Comparison of ENCODE assay signal across 8 cellular contexts in genomic region chr3:38164136-38164965, GRCh38. TPM values are rescaled to one million over a fixed set of nuclear protein-coding genes. Genes with fewer than 3 reads are reported as not detected.
DNase-seq lines count a peak whose midpoint lies in the region; ATAC-seq, FAIRE-seq and TF ChIP-seq lines count a peak whose summit lies in the region.

No MANE protein-coding gene starts in this region.

- peak overlapping the region; percentile 72 for H2AFZ ChIP-seq in hepatocyte

- no peaks in the 10 kb centered on the region for H3K27me3 Mint-ChIP-seq in activated B cell treated with CpG ODN at 0.5 μM for 24 hours

- WGBS in hepatocyte (ENCODE audit: low lambda C conversion rate, missing lambda C conversion rate) = 55% methylated on average over 40 of the region's 40 CpGs

- POLR2A ChIA-PET in AG04450 (lab: Yijun Ruan, JAX) = interaction anchor here (0.6 to 3.8 kb wide), 7 partner anchors 9 to 135 kb away, joined by 3 to 27 read pairs (median 3); partner anchors contain the start of genes ACAA1 and PLCD1
- POLR2A ChIA-PET in activated B cell treated with CpG ODN at 0.5 μM for 24 hours (lab: Charles Lee) = interaction anchor here (0.6 to 6.1 kb wide), 16 partner anchors 9 to 1224 kb away, joined by 3 to 217 read pairs (median 5); partner anchors contain the start of genes ACAA1, DLEC1, EPM2AIP1 and MLH1

- H3K9me3 ChIP-seq in AG04450 (ENCODE audit: control insufficient read depth, insufficient read depth, low read length) (no peaks in the 10 kb centered on the region; the same call in 1 of the 2 replicates), hepatocyte (ENCODE audit: low read depth) (no peaks in the 10 kb centered on the region)

- peak overlapping the region; percentile 100 for H3K27ac Mint-ChIP-seq in activated B cell treated with CpG ODN at 0.5 μM for 24 hours

- DNase-seq in AG04450 (ENCODE audit: low read depth, low spot score) (no peak), H7 (no peak), activated B cell treated with CpG ODN at 0.5 μM for 24 hours (no peak), hepatocyte (ENCODE audit: low spot score) (no peak), D721Med (ENCODE audit: insufficient read length, low spot score) (no peak), SW 1271 (lab: John Stamatoyannopoulos, UW) (no peak)
- no peak for DNase-seq in stimulated activated naive CD8-positive, alpha-beta T cell treated with anti-CD3 and anti-CD28 coated beads, Interleukin-15, Interleukin-2, amounts not matched to agents 100 U/mL and 50 U/mL, for 24 hours

- H3K9me3 Mint-ChIP-seq in activated B cell treated with CpG ODN at 0.5 μM for 24 hours = no peaks in the 10 kb centered on the region

- no peak for FAIRE-seq in D721Med (lab: Jason Lieb, UNC)

- CTCF ChIA-PET in AG04450 (lab: Charles Lee) (interaction anchor here (0.6 to 1.6 kb wide), 4 partner anchors 11 to 357 kb away, joined by 3 to 6 read pairs (median 4); partner anchors contain the start of gene XYLB), activated B cell treated with CpG ODN at 0.5 μM for 24 hours (lab: Charles Lee) (interaction anchor here (0.8 to 2.0 kb wide), 5 partner anchors 10 to 182 kb away, joined by 3 to 7 read pairs (median 4); partner anchors contain the start of genes ACAA1, MYD88 and XYLB)

- peak overlapping the region; percentile 94 for H3K4me3 Mint-ChIP-seq in activated B cell treated with CpG ODN at 0.5 μM for 24 hours

- intact Hi-C loops in activated B cell treated with CpG ODN at 0.5 μM for 24 hours (cut with micrococcal nuclease) = loop anchor here (1.0 to 10.0 kb wide), 4 partner anchors 10 to 1220 kb away; partner anchors contain the start of genes SLC25A38 and XYLB

- H3K27me3 ChIP-seq in AG04450 (ENCODE audit: control insufficient read depth, insufficient read depth, low read length) = no peaks in the 10 kb centered on the region
- H3K27me3 ChIP-seq in H7 (ENCODE audit: control insufficient read depth, insufficient read depth, low read length) = no peaks in the 10 kb centered on the region
- no peaks in the 10 kb centered on the region for H3K27me3 ChIP-seq in hepatocyte

- peak overlapping the region; percentile 71 for H3K4me2 ChIP-seq in hepatocyte

- H3K4me1 Mint-ChIP-seq in activated B cell treated with CpG ODN at 0.5 μM for 24 hours = peaks cover 42% of the 10 kb centered on the region

- H3K4me3 ChIP-seq in AG04450 (ENCODE audit: low read depth, low read length) = peak overlapping the region; percentile 87
- peak overlapping the region; percentile 93 for H3K4me3 ChIP-seq in H7 (ENCODE audit: insufficient read depth, low read depth, low read length)
- H3K4me3 ChIP-seq in hepatocyte = peak overlapping the region; percentile 14

- H3K27ac ChIP-seq in AG04450 (ENCODE audit: low read depth, low read length) (peak overlapping the region; percentile 89), hepatocyte (peak overlapping the region; percentile 98)

- peaks cover 35% of the 10 kb centered on the region for H3K79me2 ChIP-seq in hepatocyte

- peaks cover 12% of the 10 kb centered on the region for H4K20me1 ChIP-seq in hepatocyte (ENCODE audit: insufficient read depth, poor library complexity, severe bottlenecking)

- H3K36me3 ChIP-seq in H7 (replicated peaks; ENCODE audit: control insufficient read depth, insufficient read depth, low read length) (no peaks in the 10 kb centered on the region), hepatocyte (replicated peaks; ENCODE audit: insufficient read depth, low read depth) (no peaks in the 10 kb centered on the region)

- ATAC-seq in activated B cell treated with CpG ODN at 0.5 μM for 24 hours (ENCODE audit: low read depth) (peak; percentile 15), HG03460 (IDR thresholded peaks at IDR 0.05; ENCODE audit: unreplicated experiment) (no peak)
- ATAC-seq in stimulated activated naive CD8-positive, alpha-beta T cell treated with anti-CD3 and anti-CD28 coated beads, Interleukin-15, Interleukin-2, amounts not matched to agents 100 U/mL and 50 U/mL, for 24 hours = peak; percentile 17

- H3K9me2 ChIP-seq in hepatocyte (replicated peaks; ENCODE audit: insufficient read depth) = no peaks in the 10 kb centered on the region

- peaks cover 16% of the 10 kb centered on the region for H3K4me1 ChIP-seq in hepatocyte (ENCODE audit: insufficient read depth)

- H3K36me3 Mint-ChIP-seq in activated B cell treated with CpG ODN at 0.5 μM for 24 hours (ENCODE audit: low read depth) = peaks cover 16% of the 10 kb centered on the region

- TF ChIP-seq CTCF in AG04450 (IDR thresholded peaks at IDR 0.05; ENCODE audit: low read depth, low read length) (no peak), activated B cell treated with CpG ODN at 0.5 μM for 24 hours (IDR thresholded peaks at IDR 0.05) (no peak), hepatocyte (IDR thresholded peaks at IDR 0.05; ENCODE audit: poor library complexity) (no peak), D721Med (IDR thresholded peaks at IDR 0.05; ENCODE audit: insufficient read depth, missing control alignments) (no peak)

RNA-seq across cellular contexts. Expression of gene OXSR1, which starts 1.0 kb away (rescaled TPM):
- 34.7 and 42.3 TPM in 2 replicates for polyA plus RNA-seq in AG04450 (2011; rRNA removed)
- polyA minus RNA-seq in AG04450 (2011; rRNA and poly(A)+ RNA removed) = 28.7 and 34.5 TPM in 2 replicates
- 25.5 and 30.9 TPM in 2 replicates for total RNA-seq in H7 (2014; rRNA removed; shearing (Covaris generic))
- total RNA-seq in activated B cell treated with CpG ODN at 0.5 μM for 24 hours = 34.8 and 40.2 TPM in 2 replicates
- 30.7 TPM in 2 replicates for total RNA-seq in hepatocyte
- polyA plus RNA-seq in hepatocyte = 11.7 and 15.7 TPM in 2 replicates

RNA-seq across cellular contexts. Expression of gene MYD88, which starts 25.9 kb away (rescaled TPM):
- polyA plus RNA-seq in AG04450 (2011; rRNA removed) (32.4 and 47.0 TPM in 2 replicates), hepatocyte (44.7 and 51.4 TPM in 2 replicates)
- 41.1 and 50.9 TPM in 2 replicates for polyA minus RNA-seq in AG04450 (2011; rRNA and poly(A)+ RNA removed)
- 1.8 and 3.4 TPM in 2 replicates for total RNA-seq in H7 (2014; rRNA removed; shearing (Covaris generic))
- total RNA-seq in activated B cell treated with CpG ODN at 0.5 μM for 24 hours (60.1 and 62.7 TPM in 2 replicates), hepatocyte (12.7 and 14.3 TPM in 2 replicates)

RNA-seq across cellular contexts. Expression of gene ACAA1, which starts 27.4 kb away (rescaled TPM):
- polyA plus RNA-seq in AG04450 (2011; rRNA removed) (47.6 and 50.9 TPM in 2 replicates), hepatocyte (213 and 250 TPM in 2 replicates)
- 39.0 and 51.0 TPM in 2 replicates for polyA minus RNA-seq in AG04450 (2011; rRNA and poly(A)+ RNA removed)
- total RNA-seq in H7 (2014; rRNA removed; shearing (Covaris generic)) = 12.8 and 15.7 TPM in 2 replicates
- total RNA-seq in activated B cell treated with CpG ODN at 0.5 μM for 24 hours (78.1 and 79.6 TPM in 2 replicates), hepatocyte (141 and 152 TPM in 2 replicates)

Comparison
In these comparisons a context has a peak if more than half of its experiments do, and no peak if none do; other contexts are left out.
1. H3K4me3 ChIP-seq: peak in every context shown above with its lines; median percentile 93 in H7; 87 in AG04450; 14 in hepatocyte.